1 cellular context compared by ENCODE assay signal in genomic region chr2:70496819-70497218, GRCh38.
TF ChIP-seq lines count a peak whose summit lies in the region.

No MANE protein-coding gene starts in this region.

TF ChIP-seq in HCT116, 20 proteins besides CTCF, POLR2A, EP300 and RAD21:
- TF ChIP-seq FOSL1 (IDR thresholded peaks at IDR 0.05; ENCODE audit: low read depth), result peak; percentile 44; the same call in 1 of the 2 replicates
- TF ChIP-seq MAX (IDR thresholded peaks at IDR 0.05), result no peak
TF ChIP-seq in HCT116: peak in this region for 1.
